In genomic region chr5:97991236-97991635, GRCh38 we compare ENCODE assay signal across 9 cellular contexts.
"Had no signal": no experiment of that assay in that cellular context is flagged by ENCODE, and none has a peak within 500 bp of the region (broad histone marks: within the 10 kb centered on the region; RNA-seq: fewer than 3 reads in every experiment).

No MANE protein-coding gene starts in this region.

- H3K27ac ChIP-seq: GM23248 had no signal

- H2AFZ ChIP-seq: GM23248 had no signal

- H3K36me3 ChIP-seq: HAP-1 had no signal

- H3K9me3 ChIP-seq: HAP-1 had no signal

- DNase-seq: GM23248, GOT3, H7, HFFc6, IMR-90 had no signal

- ATAC-seq: HCT116, K562 had no signal

- FAIRE-seq: HTR-8/SVneo, K562 had no signal

- H3K9ac ChIP-seq: GM23248 had no signal

- H3K4me1 ChIP-seq: HAP-1 had no signal

- H3K4me3 ChIP-seq: GM23248, HAP-1, K562 had no signal
